In genomic region chr19:47697863-47698609, GRCh38 we compare ENCODE assay signal across 8 cellular contexts. TPM values are rescaled to one million over a fixed set of nuclear protein-coding genes. Genes with fewer than 3 reads are reported as not detected.
DNase-seq lines count a peak whose midpoint lies in the region; ATAC-seq and TF ChIP-seq lines count a peak whose summit lies in the region.

No MANE protein-coding gene starts in this region.

- peak; percentile 63 for ATAC-seq in T-helper 17 cell
- ATAC-seq in GM21737 (IDR thresholded peaks at IDR 0.05; ENCODE audit: unreplicated experiment), result no peak
- ATAC-seq in HG02840 (IDR thresholded peaks at IDR 0.05; ENCODE audit: low FRiP score, unreplicated experiment), result no peak

- in situ Hi-C loops in astrocyte of the spinal cord (cut with HindIII; ENCODE audit: low sequenced_read_pairs), result no loop called here

- TF ChIP-seq CTCF in GM12801 (IDR thresholded peaks at IDR 0.05; ENCODE audit: extremely low read depth, insufficient read length) (peak; percentile 94), astrocyte of the spinal cord (IDR thresholded peaks at IDR 0.05; ENCODE audit: low read depth, low read length) (peak; percentile 99)

- no peaks in the 10 kb centered on the region for H3K27me3 Mint-ChIP-seq in T-helper 17 cell

- no peak overlapping the region for H3K4me3 ChIP-seq in astrocyte of the spinal cord (ENCODE audit: low read depth, low read length)

- no peak overlapping the region for H3K4me3 Mint-ChIP-seq in T-helper 17 cell

- peaks cover 5% of the 10 kb centered on the region for H3K4me1 Mint-ChIP-seq in T-helper 17 cell

- no peaks in the 10 kb centered on the region for H3K36me3 Mint-ChIP-seq in T-helper 17 cell (ENCODE audit: low read depth)

- no peak overlapping the region for H3K27ac Mint-ChIP-seq in T-helper 17 cell

- peak; percentile 55 for DNase-seq in NCI-H1105 treated with DMSO at 0.1 percent for 48 hours (lab: John Stamatoyannopoulos, UW)
- peak; percentile 21 to 32 (median 22) for DNase-seq in T-helper 17 cell
- DNase-seq in astrocyte of the spinal cord (ENCODE audit: low read depth, low spot score), result peak; percentile 84
- peak; percentile 89 for DNase-seq in hepatic stellate cell (ENCODE audit: low spot score)
- peak; percentile 87 for DNase-seq in putamen (ENCODE audit: low spot score)

- no peaks in the 10 kb centered on the region for H3K9me3 ChIP-seq in T-helper 17 cell (ENCODE audit: control insufficient read depth, low read length, poor library complexity, severe bottlenecking)

RNA-seq across cellular contexts. Expression of gene EHD2, which starts 15.2 kb away (rescaled TPM):
- under 1 TPM in 1 of 2 donors, not detected in 1; 0.70 TPM for total RNA-seq in T-helper 17 cell

RNA-seq across cellular contexts. Expression of gene NOP53, which starts 47.3 kb away (rescaled TPM):
- 100 to 1,000 TPM; 742 to 873 TPM for total RNA-seq in T-helper 17 cell

Comparison
In these comparisons a context has a peak if more than half of its experiments do, and no peak if none do; other contexts are left out.
1. DNase-seq: peak in every context shown above with its lines; median percentile 89 in hepatic stellate cell; 87 in putamen; 84 in astrocyte of the spinal cord; 55 in NCI-H1105 treated with DMSO at 0.1 percent for 48 hours; 22 in T-helper 17 cell.